In the genomic region with DNA sequence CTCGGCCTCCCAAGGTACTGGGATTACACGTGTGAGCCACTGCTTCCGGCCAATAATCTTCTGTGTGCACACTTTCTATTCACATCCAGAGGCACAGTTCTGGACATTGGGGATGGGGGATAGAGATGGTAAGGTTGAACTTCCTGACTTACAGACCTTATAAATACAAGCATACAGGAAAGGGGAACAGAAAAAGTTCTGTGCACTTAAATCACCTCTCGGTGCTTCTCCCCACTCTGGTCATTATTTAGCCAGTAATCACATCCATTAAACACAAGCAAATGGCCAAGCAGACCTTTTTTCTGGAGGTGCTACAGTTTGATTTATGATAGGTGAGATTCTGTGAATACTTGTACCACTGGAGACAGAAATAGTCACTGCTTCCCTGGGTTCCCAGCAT, we compare ENCODE assay signal across 20 cellular contexts.
DNase-seq lines count a peak whose midpoint lies in the region; ATAC-seq and TF ChIP-seq lines count a peak whose summit lies in the region.
"Had no signal": no experiment of that assay in that cellular context is flagged by ENCODE, and none has a peak within 500 bp of the region (broad histone marks: within the 10 kb centered on the region; RNA-seq: fewer than 3 reads in every experiment).

No MANE protein-coding gene starts in this region.

- no peak for TF ChIP-seq CTCF in gastroesophageal sphincter (IDR thresholded peaks at IDR 0.05)

- H3K4me1 ChIP-seq in gastroesophageal sphincter = peaks cover 2 to 57% (median 4%) of the 10 kb centered on the region in 3 donors
- H3K4me1 ChIP-seq in right cardiac atrium (ENCODE audit: control insufficient read depth, insufficient read depth, low read length) = peaks cover 5% of the 10 kb centered on the region
- peaks cover 5% of the 10 kb centered on the region for H3K4me1 ChIP-seq in effector memory CD4-positive, alpha-beta T cell (ENCODE audit: control insufficient read depth, insufficient read depth, low read length, poor library complexity, severe bottlenecking)

- H3K36me3 ChIP-seq in gastroesophageal sphincter = peaks cover 0 to 43% of the 10 kb centered on the region in 2 donors
- no peaks in the 10 kb centered on the region for H3K36me3 ChIP-seq in effector memory CD4-positive, alpha-beta T cell (ENCODE audit: control insufficient read depth, insufficient read depth, low read length)

- no peak for DNase-seq in activated CD8-positive, alpha-beta memory T cell treated with anti-CD3 and anti-CD28 coated beads, Interleukin-2, amount 50 U/mL, for 4 hours
- DNase-seq in right cardiac atrium (no peak), cerebellar nuclear complex (lab: John Stamatoyannopoulos, UW) (no peak)
- DNase-seq in effector memory CD4-positive, alpha-beta T cell = no peak
- DNase-seq: AML-193, DMS79, H9, KG1, NCI-H1105 treated with DMSO at 0.1 percent for 48 hours, NCI-H1694 treated with DMSO at 0.1 percent for 48 hours, NCI-H2107, NCI-H226, NCI-H524 treated with DMSO at 0.1 percent for 48 hours, PC-9 had no signal

- H3K9me3 ChIP-seq in gastroesophageal sphincter (no peaks in the 10 kb centered on the region), right cardiac atrium (ENCODE audit: control insufficient read depth, low read length) (no peaks in the 10 kb centered on the region)
- no peaks in the 10 kb centered on the region for H3K9me3 ChIP-seq in effector memory CD4-positive, alpha-beta T cell (ENCODE audit: control insufficient read depth, low read length)

- H3K4me3 ChIP-seq in gastroesophageal sphincter (no peak overlapping the region), right cardiac atrium (ENCODE audit: low read length) (no peak overlapping the region)
- H3K4me3 ChIP-seq in effector memory CD4-positive, alpha-beta T cell (ENCODE audit: insufficient read depth, low read depth, low read length, poor library complexity, severe bottlenecking) = no peak overlapping the region
- H3K4me3 ChIP-seq: PC-9 had no signal

- intact Hi-C loops in right cardiac atrium (cut with DNase I) = loop anchor here in 1 of 4 donors (10.0 kb wide), 1 partner anchor 51 kb away; no protein-coding TSS in a partner anchor

- no peak for TF ChIP-seq EP300 in gastroesophageal sphincter (IDR thresholded peaks at IDR 0.05)

- no peaks in the 10 kb centered on the region for H3K27me3 ChIP-seq in gastroesophageal sphincter
- H3K27me3 ChIP-seq in right cardiac atrium (ENCODE audit: control insufficient read depth, insufficient read depth) = no peaks in the 10 kb centered on the region
- H3K27me3 ChIP-seq in effector memory CD4-positive, alpha-beta T cell (replicated peaks; ENCODE audit: control insufficient read depth, insufficient read depth, low read length, poor library complexity, severe bottlenecking) = no peaks in the 10 kb centered on the region

- no peak for TF ChIP-seq POLR2A in gastroesophageal sphincter (IDR thresholded peaks at IDR 0.05)

- 18 to 80% methylated on average over 1 to 4 of the region's 4 CpGs for WGBS in gastroesophageal sphincter (ENCODE audit: low coverage in 1 of 2), 2 donors
- WGBS in right cardiac atrium = 86% methylated on average over 4 of the region's 4 CpGs

- H3K27ac ChIP-seq in gastroesophageal sphincter (peak overlapping the region in 3 of 4 donors; percentile 10 to 45 (median 29)), right cardiac atrium (ENCODE audit: low read length) (no peak overlapping the region)
- H3K27ac ChIP-seq in effector memory CD4-positive, alpha-beta T cell (ENCODE audit: insufficient read depth, low read length, poor library complexity, severe bottlenecking) = no peak overlapping the region
- H3K27ac ChIP-seq: C4-2B, PC-9, RWPE1 had no signal

- peak; percentile 40 for ATAC-seq in GM19324 (IDR thresholded peaks at IDR 0.05; ENCODE audit: low FRiP score, unreplicated experiment)
- ATAC-seq in HG03103 (IDR thresholded peaks at IDR 0.05; ENCODE audit: low read depth, unreplicated experiment) = peak; percentile 45
- no peak for ATAC-seq in gastroesophageal sphincter
- ATAC-seq in right cardiac atrium = no peak
- ATAC-seq: HepG2 had no signal

Comparison
In these comparisons a context has a peak if more than half of its experiments do, and no peak if none do; other contexts are left out.
1. ATAC-seq: peak in GM19324 (single experiment) and HG03103 (single experiment); none in gastroesophageal sphincter (single experiment) and right cardiac atrium (0 of 2).
2. H3K27ac ChIP-seq: peak in gastroesophageal sphincter (3 of 4); none in right cardiac atrium (single experiment) and effector memory CD4-positive, alpha-beta T cell (single experiment).